ENCODE assay signal across 8 cellular contexts in genomic region chr10:97497572-97498075, GRCh38. TPM values are rescaled to one million over a fixed set of nuclear protein-coding genes. Genes with fewer than 3 reads are reported as not detected.
DNase-seq lines count a peak whose midpoint lies in the region; ATAC-seq, FAIRE-seq and TF ChIP-seq lines count a peak whose summit lies in the region.

No MANE protein-coding gene starts in this region.

- peak; percentile 19 for FAIRE-seq in H1 (lab: Jason Lieb, UNC)

- H4K5ac ChIP-seq in H1 (ENCODE audit: insufficient read length, low read depth, low read length) = peak overlapping the region; percentile 45

- no peak for TF ChIP-seq EP300 in H1 (IDR thresholded peaks at IDR 0.05; ENCODE audit: borderline replicate concordance in 1 of 2, low read depth in 2 of 2, low read length in 2 of 2)

- H3K23ac ChIP-seq in H1 (ENCODE audit: insufficient read length) = no peak overlapping the region
- no peak overlapping the region for H3K23ac ChIP-seq in mesenchymal stem cell (ENCODE audit: low read length in 2 of 2)

- H3K4ac ChIP-seq in H1 (replicated peaks; ENCODE audit: insufficient read length, low read depth, low read length) (no peak overlapping the region), mesenchymal stem cell (ENCODE audit: low read depth in 1 of 2, low read length in 2 of 2) (peak overlapping the region; percentile 55 to 100)

- H3K27me3 ChIP-seq in NT2/D1 (ENCODE audit: insufficient read depth, insufficient read length) (peaks cover 28% of the 10 kb centered on the region), H1 (replicated peaks in 1 of 4; ENCODE audit: control insufficient read depth in 3 of 4, extremely low read depth in 1 of 4, insufficient read depth in 3 of 4, low read length in 3 of 4) (peaks cover 0 to 16% (median 13%) of the 10 kb centered on the region in 4 experiments; a peak in 5 of 7 replicates), mesenchymal stem cell (ENCODE audit: control insufficient read depth in 1 of 2, insufficient read depth in 1 of 2, low read length in 2 of 2) (no peaks in the 10 kb centered on the region)

- H3K79me1 ChIP-seq in H1 (ENCODE audit: low read depth, low read length) (peaks cover 14% of the 10 kb centered on the region), mesenchymal stem cell (replicated peaks; ENCODE audit: low read length, poor library complexity, severe bottlenecking) (peaks cover 5% of the 10 kb centered on the region)

- H2AFZ ChIP-seq in H1 (ENCODE audit: low read length) (0 out of 2 replicates have a peak overlapping the region, but pooled peaks have one; percentile 6), mesenchymal stem cell (ENCODE audit: low read depth, low read length) (peak overlapping the region; percentile 98)

- CTCF ChIA-PET in H1 (lab: Charles Lee; ENCODE audit: partially characterized antibody) = interaction anchor here (0.5 to 0.8 kb wide), 2 partner anchors 17 to 154 kb away, joined by 4 to 6 read pairs; no protein-coding TSS in a partner anchor

- H3K9me3 ChIP-seq in NT2/D1 (ENCODE audit: insufficient read depth, low read length) (no peaks in the 10 kb centered on the region), H1 (ENCODE audit: insufficient read depth in 2 of 2, low read depth in 1 of 2, low read length in 1 of 2) (no peaks in the 10 kb centered on the region), mesenchymal stem cell (ENCODE audit: control insufficient read depth, low read length) (no peaks in the 10 kb centered on the region)

- ATAC-seq in GM18511 (IDR thresholded peaks at IDR 0.05; ENCODE audit: unreplicated experiment) = peak; percentile 43

- peak overlapping the region; percentile 94 for H3K9ac ChIP-seq in NT2/D1 (ENCODE audit: insufficient read length, low read depth)
- peak overlapping the region; percentile 51 to 79 (median 66) for H3K9ac ChIP-seq in H1 (replicated peaks in 1 of 4; ENCODE audit: extremely low read depth in 1 of 4, low read depth in 3 of 4, low read length in 3 of 4)
- H3K9ac ChIP-seq in mesenchymal stem cell (ENCODE audit: low read length) = peak overlapping the region; percentile 89

- H4K91ac ChIP-seq in H1 (replicated peaks; ENCODE audit: insufficient read length, low read length) (no peak overlapping the region), mesenchymal stem cell (ENCODE audit: low read length) (no peak overlapping the region)

- H2BK5ac ChIP-seq in H1 (ENCODE audit: low read depth, low read length) (peak overlapping the region; percentile 89; the same call in 1 of the 2 replicates), mesenchymal stem cell (ENCODE audit: low read depth, low read length, poor library complexity, severe bottlenecking) (no peak overlapping the region)

- H3K18ac ChIP-seq in H1 (ENCODE audit: extremely low read depth, low read length) (peak overlapping the region; percentile 97), mesenchymal stem cell (ENCODE audit: low read depth in 1 of 2, low read length in 2 of 2) (peak overlapping the region; percentile 95 to 99)

- DNase-seq in 8988T (peak; percentile 83), HS-5 (ENCODE audit: low read depth) (peak; percentile 47), NT2/D1 (ENCODE audit: low read depth, low spot score) (no peak), H1 (ENCODE audit: low read depth in 1 of 2, low spot score in 2 of 2) (peak in 1 of 2 experiments; percentile 73), mesenchymal stem cell (peak; percentile 88)
- DNase-seq in activated CD8-positive, alpha-beta memory T cell treated with anti-CD3 and anti-CD28 coated beads for 48 hours (ENCODE audit: low read depth in 2 of 3, low spot score in 2 of 3) = peak; percentile 46 to 61 (median 61)
- DNase-seq in stimulated activated CD8-positive, alpha-beta memory T cell treated with anti-CD3 and anti-CD28 coated beads, Interleukin-12 subunit alpha, Interleukin-12 subunit beta, amount 100 ng/mL, for 4 hours (ENCODE audit: low read depth) = peak; percentile 43

- TF ChIP-seq POLR2A in H1 (IDR thresholded peaks at IDR 0.05; ENCODE audit: control extremely low read depth in 1 of 2, low read depth in 2 of 2, low read length in 2 of 2) = peak; percentile 6 to 45; a peak in 2 of 3 replicates

- H2BK120ac ChIP-seq in H1 (replicated peaks; ENCODE audit: low read depth, low read length) = no peak overlapping the region
- no peak overlapping the region for H2BK120ac ChIP-seq in mesenchymal stem cell (ENCODE audit: low read depth, low read length)

- POLR2A ChIA-PET in H1 (lab: Charles Lee; ENCODE audit: partially characterized antibody) = interaction anchor here (0.7 to 1.4 kb wide), 10 partner anchors 15 to 55 kb away, joined by 3 to 6 read pairs (median 3); no protein-coding TSS in a partner anchor

- H2BK15ac ChIP-seq in H1 (ENCODE audit: low read length) (peak overlapping the region; percentile 85; the same call in 1 of the 2 replicates), mesenchymal stem cell (ENCODE audit: low read depth, poor library complexity, severe bottlenecking) (no peak overlapping the region)

- H3K4me3 ChIP-seq in NT2/D1 (ENCODE audit: insufficient read length, low read depth) = peak overlapping the region; percentile 93
- H3K4me3 ChIP-seq in H1 (ENCODE audit: extremely low read depth in 1 of 4, insufficient read depth in 2 of 4, low read depth in 3 of 4, low read length in 4 of 4) = peak overlapping the region; percentile 83 to 92 (median 89)
- peak overlapping the region; percentile 87 to 100 for H3K4me3 ChIP-seq in mesenchymal stem cell (ENCODE audit: insufficient read depth in 1 of 2, low read depth in 1 of 2, low read length in 2 of 2)

- H3K56ac ChIP-seq in H1 (replicated peaks; ENCODE audit: insufficient read length, low read depth, low read length) = peak overlapping the region; percentile 62

- peak overlapping the region; percentile 78 to 98 for H3K4me2 ChIP-seq in H1 (ENCODE audit: insufficient read depth in 1 of 2, low read depth in 2 of 2, low read length in 2 of 2)
- peak overlapping the region; percentile 99 for H3K4me2 ChIP-seq in mesenchymal stem cell (ENCODE audit: low read length, poor library complexity, severe bottlenecking)

- TF ChIP-seq CTCF in H1 (IDR thresholded peaks at IDR 0.05; ENCODE audit: control extremely low read depth in 1 of 3, insufficient read depth in 1 of 3, low read depth in 1 of 3, low read length in 3 of 3) = no peak

- H2BK12ac ChIP-seq in H1 (ENCODE audit: low read depth, low read length) (peak overlapping the region; percentile 62; the same call in 1 of the 2 replicates), mesenchymal stem cell (ENCODE audit: low read length in 2 of 2) (peak overlapping the region in 1 of 2 experiments; percentile 81)

- H3K79me2 ChIP-seq in H1 (ENCODE audit: control insufficient read depth in 1 of 2, insufficient read depth in 2 of 2, low read length in 2 of 2) = peaks cover 19 to 74% of the 10 kb centered on the region in 2 experiments

- peaks cover 5% of the 10 kb centered on the region for H3K4me1 ChIP-seq in NT2/D1 (ENCODE audit: insufficient read depth, insufficient read length)
- peaks cover 6 to 14% (median 11%) of the 10 kb centered on the region in 4 experiments; a peak in 6 of 7 replicates for H3K4me1 ChIP-seq in H1 (replicated peaks in 1 of 4; ENCODE audit: control insufficient read depth in 3 of 4, insufficient read depth in 4 of 4, low read length in 3 of 4)
- peaks cover 23% of the 10 kb centered on the region for H3K4me1 ChIP-seq in mesenchymal stem cell (ENCODE audit: control insufficient read depth, insufficient read depth, low read depth, low read length)

- H4K20me1 ChIP-seq in H1 (replicated peaks in 1 of 2; ENCODE audit: control insufficient read depth in 1 of 2, insufficient read depth in 2 of 2, low read length in 2 of 2) = peaks cover 10 to 30% of the 10 kb centered on the region in 2 experiments

- H3K14ac ChIP-seq in H1 (ENCODE audit: insufficient read length) (no peak overlapping the region), mesenchymal stem cell (ENCODE audit: low read length in 2 of 2) (peak overlapping the region in 1 of 2 experiments; percentile 100)

- H4K8ac ChIP-seq in H1 (ENCODE audit: extremely low read depth, insufficient read depth, low read length) (no peak overlapping the region), mesenchymal stem cell (ENCODE audit: low read length) (peak overlapping the region; percentile 96)

- H3K36me3 ChIP-seq in NT2/D1 (ENCODE audit: insufficient read depth, insufficient read length, low read length) = peaks cover 22% of the 10 kb centered on the region
- H3K36me3 ChIP-seq in H1 (ENCODE audit: control insufficient read depth in 2 of 4, insufficient read depth in 4 of 4, low read length in 3 of 4) = no peaks in the 10 kb centered on the region; a peak in 1 of 8 replicates
- H3K36me3 ChIP-seq in mesenchymal stem cell (ENCODE audit: control insufficient read depth in 1 of 2, insufficient read depth in 2 of 2, low read depth in 1 of 2, low read length in 2 of 2) = peaks cover 5 to 11% of the 10 kb centered on the region in 2 experiments

- no peak for TF ChIP-seq RAD21 in H1 (IDR thresholded peaks at IDR 0.05 in 1 of 2, conservative IDR thresholded peaks at IDR 0.05 in 1 of 2; ENCODE audit: low read depth in 2 of 2, low read length in 2 of 2)

- H2AK5ac ChIP-seq in H1 (ENCODE audit: low read depth, low read length) = peak overlapping the region; percentile 32; the same call in 1 of the 2 replicates
- peak overlapping the region; percentile 82 for H2AK5ac ChIP-seq in mesenchymal stem cell (ENCODE audit: low read length, severe bottlenecking)

- H3K23me2 ChIP-seq in H1 (ENCODE audit: low read depth, low read length) = peaks cover 15% of the 10 kb centered on the region

- 2% methylated on average over 22 of the region's 22 CpGs; no CpG with 5 or more reads in 1 of the 2 experiments for WGBS in H1 (ENCODE audit: extremely low coverage in 1 of 2, insufficient coverage in 1 of 2, insufficient read length in 1 of 2, insufficient replicate concordance in 2 of 2, low coverage in 1 of 2, low lambda C conversion rate in 2 of 2, missing lambda C conversion rate in 1 of 2), 2 experiments
- whole genome bisulfite sequencing in mesenchymal stem cell = 3% methylated on average over 14 of the region's 22 CpGs

- H3K27ac ChIP-seq in H1 (ENCODE audit: low read depth, low read length) = peak overlapping the region; percentile 74; the same call in 1 of the 2 replicates
- peak overlapping the region; percentile 96 for H3K27ac ChIP-seq in mesenchymal stem cell (ENCODE audit: low read length, poor library complexity, severe bottlenecking)

- H2BK20ac ChIP-seq in H1 (ENCODE audit: low read length) = no peak overlapping the region

RNA-seq across cellular contexts. Expression of gene MMS19, which starts 0.6 kb away (rescaled TPM):
- total RNA-seq in H1 (2021; fragmentation: NEBNext Ultra II Directional; extraction: Animal tissue kit (Norgen Biotek cat#: 25700)) = 128 and 130 TPM in 2 replicates
- polyA plus RNA-seq in H1 (2011; rRNA removed) = 221 and 228 TPM in 2 replicates
- 183 TPM for polyA plus RNA-seq in H1 (2011; cell fraction: cytosol; rRNA removed)
- 470 TPM for polyA plus RNA-seq in H1 (2011; cell fraction: nucleus; rRNA removed)
- 107 to 133 TPM (median 128 TPM) in 4 replicates for polyA plus RNA-seq in H1 (2012, experiment 1 of 2)
- polyA plus RNA-seq in H1 (2012, experiment 2 of 2) = 131 TPM
- 125 TPM for polyA plus RNA-seq in H1 (2013, experiment 1 of 2)
- polyA plus RNA-seq in H1 (2013, experiment 2 of 2) = 122 TPM
- polyA minus RNA-seq in H1 (2011; rRNA and poly(A)+ RNA removed) = 326 and 376 TPM in 2 replicates
- polyA minus RNA-seq in H1 (2011; cell fraction: cytosol; rRNA and poly(A)+ RNA removed) = 92.1 TPM
- polyA minus RNA-seq in H1 (2011; cell fraction: nucleus; rRNA and poly(A)+ RNA removed) = 160 TPM
- 64.0 TPM for polyA plus RNA-seq in mesenchymal stem cell (2013, experiment 1 of 2)
- polyA plus RNA-seq in mesenchymal stem cell (2013, experiment 2 of 2) = 64.3 TPM

RNA-seq across cellular contexts. Expression of gene UBTD1, which starts 1.1 kb away (rescaled TPM):
- 22.3 and 23.1 TPM in 2 replicates for total RNA-seq in H1 (2021; fragmentation: NEBNext Ultra II Directional; extraction: Animal tissue kit (Norgen Biotek cat#: 25700))
- 36.2 and 48.8 TPM in 2 replicates for polyA plus RNA-seq in H1 (2011; rRNA removed)
- polyA plus RNA-seq in H1 (2011; cell fraction: cytosol; rRNA removed) = 32.2 TPM
- 27.8 TPM for polyA plus RNA-seq in H1 (2011; cell fraction: nucleus; rRNA removed)
- polyA plus RNA-seq in H1 (2012, experiment 1 of 2) = 11.7 to 21.5 TPM (median 19.8 TPM) in 4 replicates
- polyA plus RNA-seq in H1 (2012, experiment 2 of 2) = 25.5 TPM
- 17.5 TPM for polyA plus RNA-seq in H1 (2013, experiment 1 of 2)
- 17.5 TPM for polyA plus RNA-seq in H1 (2013, experiment 2 of 2)
- polyA minus RNA-seq in H1 (2011; rRNA and poly(A)+ RNA removed) = 6.4 and 7.2 TPM in 2 replicates
- polyA minus RNA-seq in H1 (2011; cell fraction: cytosol; rRNA and poly(A)+ RNA removed) = 15.3 TPM
- 10.8 TPM for polyA minus RNA-seq in H1 (2011; cell fraction: nucleus; rRNA and poly(A)+ RNA removed)
- 29.3 TPM for polyA plus RNA-seq in mesenchymal stem cell (2013, experiment 1 of 2)
- polyA plus RNA-seq in mesenchymal stem cell (2013, experiment 2 of 2) = 29.9 TPM

RNA-seq across cellular contexts. Expression of gene ZDHHC16, which starts 51.6 kb away (rescaled TPM):
- total RNA-seq in H1 (2021; fragmentation: NEBNext Ultra II Directional; extraction: Animal tissue kit (Norgen Biotek cat#: 25700)) = 45.9 and 50.4 TPM in 2 replicates
- polyA plus RNA-seq in H1 (2011; rRNA removed) = 108 and 127 TPM in 2 replicates
- 76.0 TPM for polyA plus RNA-seq in H1 (2011; cell fraction: cytosol; rRNA removed)
- 84.2 TPM for polyA plus RNA-seq in H1 (2011; cell fraction: nucleus; rRNA removed)
- polyA plus RNA-seq in H1 (2012, experiment 1 of 2) = 31.8 to 50.0 TPM (median 46.4 TPM) in 4 replicates
- polyA plus RNA-seq in H1 (2012, experiment 2 of 2) = 59.6 TPM
- 39.2 TPM for polyA plus RNA-seq in H1 (2013, experiment 1 of 2)
- 45.5 TPM for polyA plus RNA-seq in H1 (2013, experiment 2 of 2)
- polyA minus RNA-seq in H1 (2011; rRNA and poly(A)+ RNA removed) = 130 and 144 TPM in 2 replicates
- 39.4 TPM for polyA minus RNA-seq in H1 (2011; cell fraction: cytosol; rRNA and poly(A)+ RNA removed)
- polyA minus RNA-seq in H1 (2011; cell fraction: nucleus; rRNA and poly(A)+ RNA removed) = 43.8 TPM
- 38.8 TPM for polyA plus RNA-seq in mesenchymal stem cell (2013, experiment 1 of 2)
- 39.7 TPM for polyA plus RNA-seq in mesenchymal stem cell (2013, experiment 2 of 2)

RNA-seq across cellular contexts. Expression of gene EXOSC1, which starts 51.8 kb away (rescaled TPM):
- total RNA-seq in H1 (2021; fragmentation: NEBNext Ultra II Directional; extraction: Animal tissue kit (Norgen Biotek cat#: 25700)) = 52.1 and 53.6 TPM in 2 replicates
- polyA plus RNA-seq in H1 (2011; rRNA removed) = 58.6 and 68.1 TPM in 2 replicates
- 72.7 TPM for polyA plus RNA-seq in H1 (2011; cell fraction: cytosol; rRNA removed)
- 42.4 TPM for polyA plus RNA-seq in H1 (2011; cell fraction: nucleus; rRNA removed)
- polyA plus RNA-seq in H1 (2012, experiment 1 of 2) = 50.5 to 77.6 TPM (median 73.8 TPM) in 4 replicates
- 47.3 TPM for polyA plus RNA-seq in H1 (2012, experiment 2 of 2)
- 77.0 TPM for polyA plus RNA-seq in H1 (2013, experiment 1 of 2)
- 75.8 TPM for polyA plus RNA-seq in H1 (2013, experiment 2 of 2)
- 33.8 and 42.0 TPM in 2 replicates for polyA minus RNA-seq in H1 (2011; rRNA and poly(A)+ RNA removed)
- 25.1 TPM for polyA minus RNA-seq in H1 (2011; cell fraction: cytosol; rRNA and poly(A)+ RNA removed)
- polyA minus RNA-seq in H1 (2011; cell fraction: nucleus; rRNA and poly(A)+ RNA removed) = 29.0 TPM
- 60.5 TPM for polyA plus RNA-seq in mesenchymal stem cell (2013, experiment 1 of 2)
- 56.7 TPM for polyA plus RNA-seq in mesenchymal stem cell (2013, experiment 2 of 2)
